10 cellular contexts compared by ENCODE assay signal in the genomic region with DNA sequence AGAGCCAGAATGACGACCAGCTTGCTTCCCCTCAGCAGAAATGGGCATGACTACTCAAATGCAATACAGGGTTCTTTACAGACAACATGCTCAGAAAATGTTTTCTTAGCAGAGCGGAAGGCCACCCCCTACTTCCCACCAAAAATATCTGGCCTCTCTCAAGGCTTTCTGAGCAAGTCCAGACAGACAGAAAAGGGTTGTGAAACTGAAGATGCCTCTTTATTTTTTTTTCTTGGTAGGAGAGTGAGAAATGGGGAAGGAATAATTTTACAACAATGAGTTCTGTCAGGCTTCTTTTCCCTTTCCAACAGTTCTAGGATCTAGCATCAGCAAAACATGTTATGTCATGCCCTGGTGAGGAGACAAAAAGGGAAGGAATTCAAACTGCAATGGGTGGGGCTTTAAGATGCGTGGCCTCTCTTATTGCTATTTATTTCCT.
A peak's percentile ranks its signal among the peaks of the same experiment; 100 is the strongest.
DNase-seq lines count a peak whose midpoint lies in the region; ATAC-seq and TF ChIP-seq lines count a peak whose summit lies in the region.
"Had no signal": no experiment of that assay in that cellular context is flagged by ENCODE, and none has a peak within 500 bp of the region (broad histone marks: within the 10 kb centered on the region; RNA-seq: fewer than 3 reads in every experiment).

No MANE protein-coding gene starts in this region.

- H3K36me3 ChIP-seq in lung (ENCODE audit: control insufficient read depth in 2 of 2, insufficient read depth in 2 of 2, low read length in 2 of 2), result no peaks in the 10 kb centered on the region
- H3K36me3 ChIP-seq in CD8-positive, alpha-beta memory T cell (ENCODE audit: insufficient read depth, low read length), result no peaks in the 10 kb centered on the region

- TF ChIP-seq CTCF in choroid plexus epithelial cell (conservative IDR thresholded peaks at IDR 0.05; ENCODE audit: low read depth, low read length), result no peak
- no peak for TF ChIP-seq CTCF in lung (IDR thresholded peaks at IDR 0.05; ENCODE audit: control extremely low read depth, extremely low read depth)

- ATAC-seq in lung (ENCODE audit: insufficient read depth, low FRiP score), result peak; percentile 49
- ATAC-seq in stimulated activated naive B cell treated with anti-CD40 and anti-IgM and Interleukin-4, amounts not matched to agents 10 μg/mL and 1 μg/mL and 100 μg/mL, for 72 hours (replicated peaks), result no peak

- peak overlapping the region in 1 of 2 donors; percentile 33 for H3K27ac ChIP-seq in lung (ENCODE audit: low read depth in 1 of 2, low read length in 1 of 2)
- no peak overlapping the region for H3K27ac ChIP-seq in CD8-positive, alpha-beta memory T cell (ENCODE audit: low read depth, low read length)

- H3K27me3 ChIP-seq in lung (ENCODE audit: control insufficient read depth, insufficient read depth), result no peaks in the 10 kb centered on the region
- H3K27me3 ChIP-seq in CD8-positive, alpha-beta memory T cell (ENCODE audit: insufficient read depth, low read length, poor library complexity, severe bottlenecking), result no peaks in the 10 kb centered on the region

- peaks cover 13 to 25% of the 10 kb centered on the region in 2 donors for H3K27me3 Mint-ChIP-seq in stimulated activated naive B cell treated with anti-CD40 and anti-IgM and Interleukin-4, amounts not matched to agents 10 μg/mL and 1 μg/mL and 100 μg/mL, for 72 hours
- peaks cover 7 to 38% of the 10 kb centered on the region in 2 donors for H3K27me3 Mint-ChIP-seq in CD8-positive, alpha-beta memory T cell

- no peaks in the 10 kb centered on the region for H3K36me3 Mint-ChIP-seq in stimulated activated naive B cell treated with anti-CD40 and anti-IgM and Interleukin-4, amounts not matched to agents 10 μg/mL and 1 μg/mL and 100 μg/mL, for 72 hours
- H3K36me3 Mint-ChIP-seq in CD8-positive, alpha-beta memory T cell, result no peaks in the 10 kb centered on the region

- peaks cover 0 to 6% of the 10 kb centered on the region in 2 donors for H3K9me3 Mint-ChIP-seq in stimulated activated naive B cell treated with anti-CD40 and anti-IgM and Interleukin-4, amounts not matched to agents 10 μg/mL and 1 μg/mL and 100 μg/mL, for 72 hours
- H3K9me3 Mint-ChIP-seq in CD8-positive, alpha-beta memory T cell, result no peaks in the 10 kb centered on the region
- H3K9me3 Mint-ChIP-seq: stimulated activated naive CD8-positive, alpha-beta T cell treated with anti-CD3 and anti-CD28 coated beads, Interleukin-15, Interleukin-2, amounts not matched to agents 100 ng/mL and 50 ng/mL, for 24 hours had no signal

- no peaks in the 10 kb centered on the region for H3K4me1 Mint-ChIP-seq in stimulated activated naive B cell treated with anti-CD40 and anti-IgM and Interleukin-4, amounts not matched to agents 10 μg/mL and 1 μg/mL and 100 μg/mL, for 72 hours
- no peaks in the 10 kb centered on the region for H3K4me1 Mint-ChIP-seq in CD8-positive, alpha-beta memory T cell

- peak; percentile 94 for DNase-seq in SIG-M5 treated with dmso at 0.1 percent for 504 hours (lab: John Stamatoyannopoulos, UW; ENCODE audit: unreplicated experiment)
- no peak for DNase-seq in SIG-M5 (lab: John Stamatoyannopoulos, UW)
- peak; percentile 52 for DNase-seq in choroid plexus epithelial cell (ENCODE audit: low read depth)
- DNase-seq in lung (ENCODE audit: low spot score), result no peak
- DNase-seq in NCI-H526 (lab: John Stamatoyannopoulos, UW), result no peak
- no peak for DNase-seq in erythroblast (lab: John Stamatoyannopoulos, UW)
- DNase-seq in stimulated activated naive B cell treated with anti-CD40 and anti-IgM and Interleukin-4, amounts not matched to agents 10 μg/mL and 1 μg/mL and 100 μg/mL, for 72 hours, result no peak
- DNase-seq in CD8-positive, alpha-beta memory T cell, result no peak
- DNase-seq: NCI-H774 had no signal

- H3K4me3 ChIP-seq in choroid plexus epithelial cell (ENCODE audit: low read depth, low read length) (no peak overlapping the region), lung (no peak overlapping the region)
- H3K4me3 ChIP-seq in CD8-positive, alpha-beta memory T cell (ENCODE audit: low read length), result no peak overlapping the region

- WGBS in lung, 2 donors, result 24 to 33% methylated on average over 3 of the region's 3 CpGs

- no peak overlapping the region for H3K27ac Mint-ChIP-seq in stimulated activated naive B cell treated with anti-CD40 and anti-IgM and Interleukin-4, amounts not matched to agents 10 μg/mL and 1 μg/mL and 100 μg/mL, for 72 hours
- no peak overlapping the region for H3K27ac Mint-ChIP-seq in CD8-positive, alpha-beta memory T cell
- H3K27ac Mint-ChIP-seq: stimulated activated naive CD8-positive, alpha-beta T cell treated with anti-CD3 and anti-CD28 coated beads, Interleukin-15, Interleukin-2, amounts not matched to agents 100 ng/mL and 50 ng/mL, for 24 hours had no signal

- TF ChIP-seq POLR2A in erythroblast (IDR thresholded peaks at IDR 0.05; ENCODE audit: low read length), result no peak

- peaks cover 0 to 2% of the 10 kb centered on the region in 2 donors for H3K4me1 ChIP-seq in lung (ENCODE audit: control insufficient read depth in 2 of 2, insufficient read depth in 2 of 2, low read length in 2 of 2)
- H3K4me1 ChIP-seq in CD8-positive, alpha-beta memory T cell (ENCODE audit: insufficient read depth, low read length), result no peaks in the 10 kb centered on the region

- H3K9me3 ChIP-seq in lung (ENCODE audit: control insufficient read depth in 2 of 2, insufficient read depth in 1 of 2, low read length in 1 of 2), result no peaks in the 10 kb centered on the region
- H3K9me3 ChIP-seq in CD8-positive, alpha-beta memory T cell (ENCODE audit: low read length), result no peaks in the 10 kb centered on the region

- H3K4me3 Mint-ChIP-seq in stimulated activated naive B cell treated with anti-CD40 and anti-IgM and Interleukin-4, amounts not matched to agents 10 μg/mL and 1 μg/mL and 100 μg/mL, for 72 hours, result no peak overlapping the region
- H3K4me3 Mint-ChIP-seq in CD8-positive, alpha-beta memory T cell, result no peak overlapping the region
- H3K4me3 Mint-ChIP-seq: stimulated activated naive CD8-positive, alpha-beta T cell treated with anti-CD3 and anti-CD28 coated beads, Interleukin-15, Interleukin-2, amounts not matched to agents 100 ng/mL and 50 ng/mL, for 24 hours had no signal

- POLR2A ChIA-PET in CD8-positive, alpha-beta memory T cell (lab: Charles Lee), result no interaction called here

- CTCF ChIA-PET in CD8-positive, alpha-beta memory T cell (lab: Charles Lee), result no interaction called here

Comparison
In these comparisons a context has a peak if more than half of its experiments do, and no peak if none do; other contexts are left out.
1. DNase-seq: peak in SIG-M5 treated with dmso at 0.1 percent for 504 hours (single experiment) and choroid plexus epithelial cell (single experiment); none in SIG-M5 (single experiment), lung (single experiment), NCI-H526 (0 of 2), erythroblast (0 of 2), stimulated activated naive B cell treated with anti-CD40 and anti-IgM and Interleukin-4, amounts not matched to agents 10 μg/mL and 1 μg/mL and 100 μg/mL, for 72 hours (single experiment) and CD8-positive, alpha-beta memory T cell (0 of 5).